ENCODE assay signal across 8 cellular contexts in genomic region chr4:65007841-65008439, GRCh38.
DNase-seq lines count a peak whose midpoint lies in the region; ATAC-seq and TF ChIP-seq lines count a peak whose summit lies in the region.

No MANE protein-coding gene starts in this region.

- peak; percentile 46 for TF ChIP-seq CTCF in fibroblast of mammary gland (conservative IDR thresholded peaks at IDR 0.05; ENCODE audit: control insufficient read depth, insufficient read depth, low read depth, low read length)

- DNase-seq in G401 (ENCODE audit: low spot score) (peak; percentile 18), RKO (ENCODE audit: low spot score) (peak; percentile 77), fibroblast of mammary gland (ENCODE audit: low read depth) (peak; percentile 40), superior temporal gyrus (ENCODE audit: extremely low spot score) (peak; percentile 40), T-helper 1 cell (no peak)
- no peak for DNase-seq in activated T-cell treated with anti-CD3 and anti-CD28 coated beads, Interleukin-2, amount 50 U/mL, for 48 hours
- no peak for DNase-seq in stimulated activated CD4-positive, alpha-beta T cell treated with anti-CD3 and anti-CD28 coated beads, Interleukin-2, amount 100 ng/mL, for 48 hours

- peak; percentile 76 for ATAC-seq in HG03159 (IDR thresholded peaks at IDR 0.05; ENCODE audit: unreplicated experiment)

- in situ Hi-C loops in G401 (cut with HindIII; ENCODE audit: low sequenced_read_pairs) = no loop called here

- no peak overlapping the region for H3K4me3 ChIP-seq in fibroblast of mammary gland (ENCODE audit: control insufficient read depth, low read depth, low read length)

Comparison
In these comparisons a context has a peak if more than half of its experiments do, and no peak if none do; other contexts are left out.
1. DNase-seq: peak in G401 (single experiment), RKO (single experiment), fibroblast of mammary gland (single experiment) and superior temporal gyrus (single experiment); none in activated T-cell treated with anti-CD3 and anti-CD28 coated beads, Interleukin-2, amount 50 U/mL, for 48 hours (0 of 2), T-helper 1 cell (0 of 5) and stimulated activated CD4-positive, alpha-beta T cell treated with anti-CD3 and anti-CD28 coated beads, Interleukin-2, amount 100 ng/mL, for 48 hours (0 of 2).